10 cellular contexts compared by ENCODE assay signal in the genomic region with DNA sequence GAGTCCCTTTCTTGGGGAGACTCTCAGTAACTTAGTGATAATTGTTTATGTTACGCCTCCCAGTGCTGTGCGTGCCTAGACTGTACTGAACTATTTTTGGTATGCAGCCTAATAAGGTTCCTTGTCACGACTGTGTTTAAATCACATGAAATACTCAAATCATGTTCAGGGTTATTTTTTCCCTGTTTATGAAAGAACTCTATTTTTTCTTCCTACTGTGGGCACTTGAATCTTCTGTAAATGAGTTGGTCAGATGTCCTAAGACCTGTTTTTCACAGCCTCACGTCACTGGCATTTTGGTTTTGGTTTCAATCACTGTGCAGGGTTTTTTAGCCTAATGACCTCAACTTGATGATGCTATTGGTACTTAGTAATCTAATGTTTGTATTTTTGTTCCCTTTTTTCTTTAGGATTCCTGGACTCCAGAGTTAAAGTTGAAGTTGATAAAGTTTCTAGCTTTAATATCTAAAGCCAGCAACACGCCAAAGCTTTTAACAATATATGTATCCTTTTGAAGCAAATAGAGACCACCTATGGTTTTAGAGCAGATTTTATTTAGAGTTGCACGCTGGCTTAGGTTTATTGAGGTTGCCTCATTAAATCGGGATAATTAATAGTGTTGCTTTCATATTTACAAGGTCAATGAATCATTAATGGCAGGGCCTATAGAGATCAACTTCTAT. TPM values are rescaled to one million over a fixed set of nuclear protein-coding genes. Genes with fewer than 3 reads are reported as not detected.
A peak's percentile ranks its signal among the peaks of the same experiment; 100 is the strongest.
DNase-seq lines count a peak whose midpoint lies in the region; ATAC-seq, FAIRE-seq and TF ChIP-seq lines count a peak whose summit lies in the region.
"Had no signal": no experiment of that assay in that cellular context is flagged by ENCODE, and none has a peak within 500 bp of the region (broad histone marks: within the 10 kb centered on the region; RNA-seq: fewer than 3 reads in every experiment).

No MANE protein-coding gene starts in this region.

- TF ChIP-seq POLR2A in lower leg skin (IDR thresholded peaks at IDR 0.05): no peak

- H3K36me3 ChIP-seq in keratinocyte (ENCODE audit: control insufficient read depth in 2 of 2, extremely low read depth in 1 of 2, insufficient read depth in 2 of 2, low read length in 2 of 2): no peaks in the 10 kb centered on the region

- ATAC-seq in GM21360 (IDR thresholded peaks at IDR 0.05; ENCODE audit: unreplicated experiment) (peak; percentile 73), HG03565 (IDR thresholded peaks at IDR 0.05; ENCODE audit: unreplicated experiment) (peak; percentile 79)

- H4K20me1 ChIP-seq in keratinocyte (ENCODE audit: control insufficient read depth, extremely low read depth, insufficient read depth, low read length): no peaks in the 10 kb centered on the region

- WGBS in lower leg skin, 2 donors: 55 to 58% methylated on average over 7 of the region's 7 CpGs

- H2AFZ ChIP-seq in keratinocyte (ENCODE audit: control insufficient read depth, low read length): no peak overlapping the region

- H3K9me1 ChIP-seq in keratinocyte (ENCODE audit: control insufficient read depth, extremely low read depth, insufficient read depth, low read length): no peaks in the 10 kb centered on the region

- peak; percentile 36 for FAIRE-seq in keratinocyte (lab: Jason Lieb, UNC)

- no peaks in the 10 kb centered on the region for H3K79me2 ChIP-seq in keratinocyte (ENCODE audit: control insufficient read depth, insufficient read depth, low read length)

- H3K27ac ChIP-seq in keratinocyte (ENCODE audit: control insufficient read depth, insufficient read depth, low read length): no peak overlapping the region
- peak overlapping the region in 7 of 59 donors; percentile 7 to 61 (median 34) for H3K27ac ChIP-seq in dorsolateral prefrontal cortex

- H3K27me3 ChIP-seq in keratinocyte (ENCODE audit: control insufficient read depth, extremely low read depth, insufficient read depth, low read length) (no peaks in the 10 kb centered on the region), dorsolateral prefrontal cortex (no peaks in the 10 kb centered on the region)

- H3K4me3 ChIP-seq in AG10803 (ENCODE audit: low read length) (no peak overlapping the region), keratinocyte (ENCODE audit: control insufficient read depth in 2 of 3, extremely low read depth in 1 of 3, insufficient read depth in 2 of 3, low read depth in 1 of 3, low read length in 3 of 3) (no peak overlapping the region), lower leg skin (ENCODE audit: low read depth, poor library complexity, severe bottlenecking) (no peak overlapping the region), dorsolateral prefrontal cortex (no peak overlapping the region)

- dilution Hi-C loops in keratinocyte (cut with MboI; ENCODE audit: extremely low pct_ligation_motif_present, low sequenced_read_pairs): no loop called here

- peaks cover 3% of the 10 kb centered on the region for H3K4me1 ChIP-seq in keratinocyte (ENCODE audit: control insufficient read depth, extremely low read depth, insufficient read depth, low read length)

- intact Hi-C loops in lower leg skin (cut with DNase I; ENCODE audit: low total_unique reads) (no loop called here), dorsolateral prefrontal cortex (cut with DNase I) (loop anchor here in 1 of 2 donors (10.0 kb wide), 1 partner anchor 118 kb away; no protein-coding TSS in a partner anchor)

- H3K9me3 ChIP-seq in keratinocyte (ENCODE audit: control insufficient read depth, low read depth, low read length): no peaks in the 10 kb centered on the region

- DNase-seq in AG10803 (ENCODE audit: low read depth) (peak; percentile 83), keratinocyte (ENCODE audit: low read depth, low spot score) (no peak), lower leg skin (ENCODE audit: low spot score in 2 of 2) (no peak), dorsolateral prefrontal cortex (no peak), NCI-H510A treated with DMSO at 0.1 percent for 48 hours (lab: John Stamatoyannopoulos, UW) (no peak)
- no peak for DNase-seq in effector CD4-positive, alpha-beta T cell
- DNase-seq: CD4-positive, CD25-positive, alpha-beta regulatory T cell; stimulated activated naive B cell treated with anti-CD40 and anti-IgM and Interleukin-4, amounts not matched to agents 10 μg/mL and 1 μg/mL and 100 μg/mL, for 72 hours had no signal

- H3K4me2 ChIP-seq in keratinocyte (ENCODE audit: control insufficient read depth, extremely low read depth, insufficient read depth, low read depth, low read length): no peak overlapping the region

- H3K9ac ChIP-seq in keratinocyte (ENCODE audit: control insufficient read depth, extremely low read depth, insufficient read depth, low read length): no peak overlapping the region

- TF ChIP-seq CTCF in AG10803 (conservative IDR thresholded peaks at IDR 0.05; ENCODE audit: low read length) (no peak), keratinocyte (optimal IDR thresholded peaks at IDR 0.05 in 1 of 3, IDR thresholded peaks at IDR 0.05 in 1 of 3, conservative IDR thresholded peaks at IDR 0.05 in 1 of 3; ENCODE audit: extremely low read depth in 1 of 3, insufficient read depth in 2 of 3, low read length in 3 of 3) (no peak), lower leg skin (IDR thresholded peaks at IDR 0.05) (no peak), dorsolateral prefrontal cortex (IDR thresholded peaks at IDR 0.05 in 54 of 56, conservative IDR thresholded peaks at IDR 0.05 in 2 of 56; ENCODE audit: low read depth in 1 of 56, partially characterized antibody in 56 of 56) (no peak)

RNA-seq across cellular contexts. Expression of a gene that starts 24.0 kb away (rescaled TPM):
- polyA plus RNA-seq in keratinocyte: 16.2 to 17.9 TPM (median 16.5 TPM) in 3 replicates
- polyA plus RNA-seq in keratinocyte (2011; ENCODE audit: low read depth): 5.0 TPM
- polyA plus RNA-seq in keratinocyte (2011; cell fraction: cytosol; rRNA removed): 14.1 and 15.1 TPM in 2 replicates
- 22.5 and 23.8 TPM in 2 replicates for polyA plus RNA-seq in keratinocyte (2011; cell fraction: nucleus; rRNA removed)
- 4.3 and 14.7 TPM in 2 replicates for polyA plus RNA-seq in keratinocyte (2012; ENCODE audit: low replicate concordance)
- polyA minus RNA-seq in keratinocyte: 28.0 to 34.7 TPM (median 30.0 TPM) in 3 replicates
- polyA minus RNA-seq in keratinocyte (2011; cell fraction: cytosol; rRNA and poly(A)+ RNA removed): 7.3 TPM
- 14.5 and 34.4 TPM in 2 replicates for polyA minus RNA-seq in keratinocyte (2011; cell fraction: nucleus; rRNA and poly(A)+ RNA removed)
- total RNA-seq in lower leg skin (1 to 10 TPM; 2.2 to 6.9 (median 5.3) TPM), dorsolateral prefrontal cortex (10 to 100 TPM; 18.3 to 77.0 (median 52.4) TPM)
